In the genomic region with DNA sequence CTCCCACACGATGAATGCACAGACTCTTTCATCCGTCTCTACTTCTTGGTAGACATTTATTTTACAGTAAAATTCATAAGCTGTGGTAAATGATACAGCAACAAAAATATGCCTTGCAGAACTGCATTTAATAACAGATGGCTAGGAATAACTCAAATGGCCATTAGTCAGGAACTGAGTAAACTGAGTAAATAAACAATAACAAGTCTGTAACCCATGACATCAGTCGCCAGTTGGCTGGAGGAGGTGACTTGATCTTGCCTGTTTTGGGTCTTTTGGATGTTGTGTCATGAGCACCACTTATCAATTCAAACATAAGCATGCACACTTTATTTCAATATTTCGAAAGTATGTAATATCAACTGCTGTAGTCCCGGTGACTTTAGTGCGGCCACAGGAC, we compare ENCODE assay signal across 20 cellular contexts.
DNase-seq lines count a peak whose midpoint lies in the region; ATAC-seq and TF ChIP-seq lines count a peak whose summit lies in the region.
"Had no signal": no experiment of that assay in that cellular context is flagged by ENCODE, and none has a peak within 500 bp of the region (broad histone marks: within the 10 kb centered on the region; RNA-seq: fewer than 3 reads in every experiment).

No MANE protein-coding gene starts in this region.

- no peak for TF ChIP-seq POLR2A in IMR-90 (IDR thresholded peaks at IDR 0.05; ENCODE audit: low read depth, low read length)

- H3K4me3 ChIP-seq in IMR-90 (ENCODE audit: insufficient read depth, low read depth, low read length) (no peak overlapping the region), PC-3 (ENCODE audit: low read length) (no peak overlapping the region), mesenchymal stem cell (ENCODE audit: insufficient read depth in 1 of 2, low read depth in 1 of 2, low read length in 2 of 2) (no peak overlapping the region)
- H3K4me3 ChIP-seq: A549; BLaER1 treated with 17β-estradiol and CSF1 and Interleukin-3, amounts not matched to agents 10 nM and 100 nM; GM12878 had no signal

- peak overlapping the region; percentile 92; the same call in 1 of the 2 replicates for H2BK20ac ChIP-seq in IMR-90 (ENCODE audit: low read depth, low read length)

- no peaks in the 10 kb centered on the region for H3K9me2 ChIP-seq in PC-3 (replicated peaks; ENCODE audit: low read length)

- H3K27ac ChIP-seq in IMR-90 (ENCODE audit: insufficient read depth, low read length), result no peak overlapping the region
- H3K27ac ChIP-seq in PC-3 (ENCODE audit: low read length), result no peak overlapping the region
- H3K27ac ChIP-seq in mesenchymal stem cell (ENCODE audit: low read length, poor library complexity, severe bottlenecking), result no peak overlapping the region
- H3K27ac ChIP-seq: 22Rv1; A549; BLaER1 treated with 17β-estradiol and CSF1 and Interleukin-3, amounts not matched to agents 10 nM and 100 nM; C4-2B had no signal

- TF ChIP-seq RAD21 in IMR-90 (IDR thresholded peaks at IDR 0.05; ENCODE audit: low read length), result no peak

- ATAC-seq in IMR-90 (ENCODE audit: low read depth), result peak; percentile 48
- peak; percentile 21 for ATAC-seq in PC-3
- no peak for ATAC-seq in HG03469 (IDR thresholded peaks at IDR 0.05; ENCODE audit: unreplicated experiment)
- ATAC-seq: A549; CD8-positive, alpha-beta T cell; GM12878 had no signal

- H3K36me3 ChIP-seq in IMR-90 (ENCODE audit: control insufficient read depth, insufficient read depth, low read length) (no peaks in the 10 kb centered on the region), PC-3 (ENCODE audit: low read depth, low read length) (no peaks in the 10 kb centered on the region), mesenchymal stem cell (ENCODE audit: control insufficient read depth in 1 of 2, insufficient read depth in 2 of 2, low read depth in 1 of 2, low read length in 2 of 2) (peaks cover 0 to 16% of the 10 kb centered on the region in 2 experiments)
- H3K36me3 ChIP-seq: BLaER1 treated with 17β-estradiol and CSF1 and Interleukin-3, amounts not matched to agents 10 nM and 100 nM had no signal

- H4K8ac ChIP-seq in IMR-90 (ENCODE audit: low read depth in 2 of 2, low read length in 2 of 2) (peak overlapping the region in 1 of 2 experiments; percentile 61; a peak in 1 of 4 replicates), mesenchymal stem cell (ENCODE audit: low read length) (no peak overlapping the region)

- no peaks in the 10 kb centered on the region for H3F3A ChIP-seq in PC-3 (ENCODE audit: low read length, unreplicated experiment)

- H4K20me1 ChIP-seq in IMR-90 (ENCODE audit: insufficient read depth, low read length) (no peaks in the 10 kb centered on the region), PC-3 (ENCODE audit: low read length) (no peaks in the 10 kb centered on the region)
- H4K20me1 ChIP-seq: BLaER1 treated with 17β-estradiol and CSF1 and Interleukin-3, amounts not matched to agents 10 nM and 100 nM had no signal

- H2BK5ac ChIP-seq in IMR-90 (ENCODE audit: low read depth, low read length, poor library complexity, severe bottlenecking), result peak overlapping the region; percentile 58
- no peak overlapping the region for H2BK5ac ChIP-seq in mesenchymal stem cell (ENCODE audit: low read depth, low read length, poor library complexity, severe bottlenecking)

- H3K4me1 ChIP-seq in IMR-90 (ENCODE audit: control insufficient read depth, insufficient read depth, low read length), result peaks cover 4% of the 10 kb centered on the region
- 0 out of 2 replicates have a peak, but pooled peaks cover 5% of the 10 kb centered on the region for H3K4me1 ChIP-seq in PC-3 (ENCODE audit: insufficient read depth, low read length)
- peaks cover 6% of the 10 kb centered on the region for H3K4me1 ChIP-seq in mesenchymal stem cell (ENCODE audit: control insufficient read depth, insufficient read depth, low read depth, low read length)
- H3K4me1 ChIP-seq: A549, Caco-2 had no signal

- H3K18ac ChIP-seq in IMR-90 (ENCODE audit: low read depth, low read length) (no peak overlapping the region), mesenchymal stem cell (ENCODE audit: low read depth in 1 of 2, low read length in 2 of 2) (no peak overlapping the region)

- H4K91ac ChIP-seq in IMR-90 (ENCODE audit: insufficient read depth, low read depth, low read length) (no peak overlapping the region), mesenchymal stem cell (ENCODE audit: low read length) (no peak overlapping the region)

- H2AK5ac ChIP-seq in IMR-90 (ENCODE audit: low read depth, low read length) (peak overlapping the region; percentile 56; the same call in 1 of the 2 replicates), mesenchymal stem cell (ENCODE audit: low read length, severe bottlenecking) (peak overlapping the region; percentile 35)

- H3K23ac ChIP-seq in IMR-90 (ENCODE audit: low read depth, low read length), result no peak overlapping the region
- H3K23ac ChIP-seq in mesenchymal stem cell (ENCODE audit: low read length in 2 of 2), result no peak overlapping the region

- H2BK12ac ChIP-seq in mesenchymal stem cell (ENCODE audit: low read length in 2 of 2), result no peak overlapping the region

- H3K4ac ChIP-seq in IMR-90 (ENCODE audit: low read depth, low read length), result peak overlapping the region; percentile 54; the same call in 1 of the 2 replicates
- H3K4ac ChIP-seq in mesenchymal stem cell (ENCODE audit: low read depth in 1 of 2, low read length in 2 of 2), result peak overlapping the region in 1 of 2 experiments; percentile 21

- POLR2A ChIA-PET in IMR-90 (lab: Charles Lee; ENCODE audit: unreplicated experiment), result no interaction called here
- POLR2A ChIA-PET in PC-3 (lab: Charles Lee; ENCODE audit: unreplicated experiment), result no interaction called here

- no peaks in the 10 kb centered on the region for H3K27me3 ChIP-seq in IMR-90 (ENCODE audit: control insufficient read depth, insufficient read depth, low read length)
- no peaks in the 10 kb centered on the region for H3K27me3 ChIP-seq in PC-3 (ENCODE audit: low read length)
- no peaks in the 10 kb centered on the region for H3K27me3 ChIP-seq in mesenchymal stem cell (ENCODE audit: control insufficient read depth in 1 of 2, insufficient read depth in 1 of 2, low read length in 2 of 2)
- H3K27me3 ChIP-seq: BLaER1 treated with 17β-estradiol and CSF1 and Interleukin-3, amounts not matched to agents 10 nM and 100 nM had no signal

- H2BK120ac ChIP-seq in IMR-90 (ENCODE audit: low read depth, low read length), result peak overlapping the region; percentile 88
- no peak overlapping the region for H2BK120ac ChIP-seq in mesenchymal stem cell (ENCODE audit: low read depth, low read length)

- no peak overlapping the region for H3K56ac ChIP-seq in IMR-90 (ENCODE audit: extremely low read depth, insufficient read depth, low read length)

- TF ChIP-seq CTCF in IMR-90 (conservative IDR thresholded peaks at IDR 0.05; ENCODE audit: low read depth, low read length) (no peak), PC-3 (conservative IDR thresholded peaks at IDR 0.05; ENCODE audit: low read depth, low read length) (no peak)

- WGBS in IMR-90 (ENCODE audit: extremely low coverage in 2 of 2, insufficient read length in 1 of 2), 2 experiments, result 100% methylated on average over 1 of the region's 6 CpGs; no CpG with 5 or more reads in 1 of the 2 experiments
- 90% methylated on average over 4 of the region's 6 CpGs for WGBS in mesenchymal stem cell

- no peaks in the 10 kb centered on the region for H3K79me2 ChIP-seq in PC-3 (ENCODE audit: low read length)

- H3K14ac ChIP-seq in IMR-90 (replicated peaks; ENCODE audit: low read depth, low read length), result peak overlapping the region; percentile 79; the same call in 1 of the 2 replicates
- peak overlapping the region in 1 of 2 experiments; percentile 39 for H3K14ac ChIP-seq in mesenchymal stem cell (ENCODE audit: low read length in 2 of 2)

- peak overlapping the region; percentile 36; the same call in 1 of the 3 replicates for H2BK15ac ChIP-seq in IMR-90 (ENCODE audit: low read depth, low read length)
- H2BK15ac ChIP-seq in mesenchymal stem cell (ENCODE audit: low read depth, poor library complexity, severe bottlenecking), result no peak overlapping the region

- DNase-seq in DMS53 (lab: John Stamatoyannopoulos, UW) (peak; percentile 10), DMS53 treated with DMSO at 0.1 percent for 48 hours (lab: John Stamatoyannopoulos, UW; ENCODE audit: unreplicated experiment) (no peak), IMR-90 (peak; percentile 67), PC-3 (peak; percentile 11), mesenchymal stem cell (peak; percentile 60), EL (no peak), amniotic stem cell (lab: John Stamatoyannopoulos, UW) (no peak)
- DNase-seq: AML-193; Caco-2; Calu3; CD4-positive, alpha-beta T cell; CD8-positive, alpha-beta T cell; DMS79 treated with DMSO at 0.1 percent for 48 hours; GDM1 had no signal

- intact Hi-C loops in IMR-90 (cut with micrococcal nuclease) (loop anchor here (10.0 kb wide), 1 partner anchor 254 kb away; no protein-coding TSS in a partner anchor), PC-3 (cut with micrococcal nuclease) (loop anchor here (10.0 kb wide), 1 partner anchor 894 kb away; no protein-coding TSS in a partner anchor)

- H3K4me2 ChIP-seq in IMR-90 (ENCODE audit: low read depth, low read length) (no peak overlapping the region), PC-3 (ENCODE audit: low read length) (no peak overlapping the region), mesenchymal stem cell (ENCODE audit: low read length, poor library complexity, severe bottlenecking) (no peak overlapping the region)
- H3K4me2 ChIP-seq: A549; BLaER1 treated with 17β-estradiol and CSF1 and Interleukin-3, amounts not matched to agents 10 nM and 100 nM had no signal

- H4K5ac ChIP-seq in IMR-90 (ENCODE audit: low read depth, low read length), result no peak overlapping the region

- in situ Hi-C loops in IMR-90 (cut with MboI; ENCODE audit: low sequenced_read_pairs), result no loop called here

- BruUV-seq in IMR-90 (replicated peaks; lab: Mats Ljungman, UMichigan), result no TSS peak
- BruUV-seq in PC-3 (replicated peaks; lab: Mats Ljungman, UMichigan), result no TSS peak

- H3K79me1 ChIP-seq in IMR-90 (ENCODE audit: low read depth in 1 of 2, low read length in 2 of 2), result peaks cover 0 to 20% of the 10 kb centered on the region in 2 experiments; a peak in 2 of 4 replicates
- H3K79me1 ChIP-seq in mesenchymal stem cell (replicated peaks; ENCODE audit: low read length, poor library complexity, severe bottlenecking), result peaks cover 30% of the 10 kb centered on the region

- CTCF ChIA-PET in IMR-90 (lab: Yijun Ruan, JAX) (no interaction called here), PC-3 (lab: Charles Lee) (no interaction called here)

- H2AFZ ChIP-seq in IMR-90 (replicated peaks; ENCODE audit: low read length, poor library complexity) (no peak overlapping the region), PC-3 (ENCODE audit: low read length) (no peak overlapping the region), mesenchymal stem cell (ENCODE audit: low read depth, low read length) (no peak overlapping the region)

- no peak overlapping the region for H2AK9ac ChIP-seq in IMR-90 (replicated peaks; ENCODE audit: low read depth, low read length, poor library complexity)

- peaks cover 13% of the 10 kb centered on the region for H3K9me1 ChIP-seq in IMR-90 (ENCODE audit: insufficient read depth, low read length)

- H3K9ac ChIP-seq in IMR-90 (ENCODE audit: low read depth, low read length) (no peak overlapping the region), PC-3 (ENCODE audit: low read length) (no peak overlapping the region), mesenchymal stem cell (ENCODE audit: low read length) (no peak overlapping the region)
- H3K9ac ChIP-seq: BLaER1 treated with 17β-estradiol and CSF1 and Interleukin-3, amounts not matched to agents 10 nM and 100 nM had no signal

- dilution Hi-C loops in IMR-90 (cut with HindIII; ENCODE audit: low sequenced_read_pairs, unreplicated experiment), result no loop called here

- H3K9me3 ChIP-seq in IMR-90 (ENCODE audit: control insufficient read depth, insufficient read depth, low read length), result no peaks in the 10 kb centered on the region
- H3K9me3 ChIP-seq in PC-3 (ENCODE audit: low read length), result no peaks in the 10 kb centered on the region
- no peaks in the 10 kb centered on the region for H3K9me3 ChIP-seq in mesenchymal stem cell (ENCODE audit: control insufficient read depth, low read length)
- H3K9me3 ChIP-seq: A549, Caco-2 had no signal

Comparison
In these comparisons a context has a peak if more than half of its experiments do, and no peak if none do; other contexts are left out.
1. DNase-seq: peak in DMS53 (single experiment), IMR-90 (single experiment), PC-3 (single experiment) and mesenchymal stem cell (single experiment); none in DMS53 treated with DMSO at 0.1 percent for 48 hours (single experiment), EL (single experiment) and amniotic stem cell (single experiment).